9 cellular contexts compared by ENCODE assay signal in genomic region chr4:75122424-75123014, GRCh38.
"Had no signal": no experiment of that assay in that cellular context is flagged by ENCODE, and none has a peak within 500 bp of the region (broad histone marks: within the 10 kb centered on the region; RNA-seq: fewer than 3 reads in every experiment).

No MANE protein-coding gene starts in this region.

- FAIRE-seq: H1, H54, HepG2 had no signal

- H3K4me3 Mint-ChIP-seq: GM23338, H9, HFFc6, IgD-negative memory B cell had no signal

- H3K27ac ChIP-seq: HL-60 had no signal

- ATAC-seq: GM23338, HepG2 had no signal

- H3K4me3 ChIP-seq: GM23338 had no signal

- H3K4me2 ChIP-seq: GM23338 had no signal

- DNase-seq: H9, HCEC 1CT, HFFc6 had no signal

- H3K27ac Mint-ChIP-seq: GM23338, H9, HFFc6, IgD-negative memory B cell had no signal

- H2AFZ ChIP-seq: GM23338 had no signal
